ENCODE assay signal across 9 cellular contexts in genomic region chr3:46695177-46695961, GRCh38. TPM values are rescaled to one million over a fixed set of nuclear protein-coding genes. Genes with fewer than 3 reads are reported as not detected.
A peak's percentile ranks its signal among the peaks of the same experiment; 100 is the strongest.
DNase-seq lines count a peak whose midpoint lies in the region; ATAC-seq lines count a peak whose summit lies in the region.
"Had no signal": no experiment of that assay in that cellular context is flagged by ENCODE, and none has a peak within 500 bp of the region (broad histone marks: within the 10 kb centered on the region; RNA-seq: fewer than 3 reads in every experiment).

No MANE protein-coding gene starts in this region.

- DNase-seq in EL (peak; percentile 25), NAMALWA (ENCODE audit: low spot score) (peak; percentile 45), neuronal stem cell (ENCODE audit: low spot score) (no peak), DMS79 (lab: John Stamatoyannopoulos, UW) (no peak), NCI-H1436 (lab: John Stamatoyannopoulos, UW) (no peak), mesenteric fat pad (ENCODE audit: low spot score) (no peak)
- DNase-seq in activated CD8-positive, alpha-beta memory T cell treated with anti-CD3 and anti-CD28 coated beads, Interleukin-2, amount 10 ng/mL, durations not matched to agents 7 days and 5 days: peak; percentile 54

- H3K4me2 ChIP-seq in neuronal stem cell (ENCODE audit: insufficient read depth, low read length, poor library complexity, severe bottlenecking): no peak overlapping the region
- H3K4me2 ChIP-seq: KMS-11 had no signal

- peaks cover 0 to 50% (median 20%) of the 10 kb centered on the region in 3 experiments for H3K27me3 ChIP-seq in neuronal stem cell (ENCODE audit: control insufficient read depth in 3 of 3, insufficient read depth in 3 of 3, low read depth in 1 of 3, low read length in 3 of 3)

- H2AK5ac ChIP-seq in neuronal stem cell (ENCODE audit: low read depth, low read length): peak overlapping the region; percentile 98

- peaks cover 24% of the 10 kb centered on the region for H3K27me3 Mint-ChIP-seq in activated CD8-positive, alpha-beta memory T cell treated with anti-CD3 and anti-CD28 coated beads, Interleukin-2, amount 10 ng/mL, durations not matched to agents 7 days and 5 days

- no peak overlapping the region for H3K27ac ChIP-seq in neuronal stem cell (replicated peaks; ENCODE audit: low read length)
- H3K27ac ChIP-seq: KMS-11 had no signal

- no peak overlapping the region for H3K14ac ChIP-seq in neuronal stem cell (ENCODE audit: low read length)

- H3K36me3 Mint-ChIP-seq in activated CD8-positive, alpha-beta memory T cell treated with anti-CD3 and anti-CD28 coated beads, Interleukin-2, amount 10 ng/mL, durations not matched to agents 7 days and 5 days: no peaks in the 10 kb centered on the region

- peak overlapping the region; percentile 46 for H2BK15ac ChIP-seq in neuronal stem cell (ENCODE audit: low read length)

- H3K9me3 ChIP-seq in neuronal stem cell (replicated peaks in 1 of 2; ENCODE audit: control insufficient read depth in 2 of 2, insufficient read depth in 1 of 2, low read depth in 1 of 2, low read length in 2 of 2): no peaks in the 10 kb centered on the region

- H3K36me3 ChIP-seq in neuronal stem cell (replicated peaks in 1 of 2; ENCODE audit: control insufficient read depth in 2 of 2, insufficient read depth in 2 of 2, low read length in 2 of 2): no peaks in the 10 kb centered on the region

- no peak overlapping the region for H2BK5ac ChIP-seq in neuronal stem cell (ENCODE audit: low read length)

- H3K4me3 Mint-ChIP-seq in activated CD8-positive, alpha-beta memory T cell treated with anti-CD3 and anti-CD28 coated beads, Interleukin-2, amount 10 ng/mL, durations not matched to agents 7 days and 5 days: no peak overlapping the region

- peaks cover 19% of the 10 kb centered on the region for H3K4me1 Mint-ChIP-seq in activated CD8-positive, alpha-beta memory T cell treated with anti-CD3 and anti-CD28 coated beads, Interleukin-2, amount 10 ng/mL, durations not matched to agents 7 days and 5 days

- peak overlapping the region; percentile 22 for H3K9ac ChIP-seq in neuronal stem cell (ENCODE audit: low read depth, low read length, poor library complexity)
- H3K9ac ChIP-seq: KMS-11 had no signal

- peak overlapping the region; percentile 29 for H2BK120ac ChIP-seq in neuronal stem cell (ENCODE audit: low read depth, low read length)

- no CpG with 5 or more reads among the region's 11 CpGs for WGBS in neuronal stem cell (ENCODE audit: extremely low coverage in 2 of 2, insufficient read length in 2 of 2, insufficient replicate concordance in 1 of 2), 2 donors

- H3K27ac Mint-ChIP-seq in activated CD8-positive, alpha-beta memory T cell treated with anti-CD3 and anti-CD28 coated beads, Interleukin-2, amount 10 ng/mL, durations not matched to agents 7 days and 5 days: peak overlapping the region; percentile 14

- no peaks in the 10 kb centered on the region for H3K9me3 Mint-ChIP-seq in activated CD8-positive, alpha-beta memory T cell treated with anti-CD3 and anti-CD28 coated beads, Interleukin-2, amount 10 ng/mL, durations not matched to agents 7 days and 5 days (ENCODE audit: low read depth)

- CTCF ChIA-PET in activated CD8-positive, alpha-beta memory T cell treated with anti-CD3 and anti-CD28 coated beads, Interleukin-2, amount 10 ng/mL, durations not matched to agents 7 days and 5 days (lab: Charles Lee): interaction anchor here (0.9 to 2.4 kb wide), 6 partner anchors 10 to 214 kb away, joined by 3 to 11 read pairs (median 4); no protein-coding TSS in a partner anchor

- H3K23ac ChIP-seq in neuronal stem cell (ENCODE audit: low read depth, low read length, poor library complexity): no peak overlapping the region

- H3K4me1 ChIP-seq in neuronal stem cell (ENCODE audit: control insufficient read depth in 2 of 2, insufficient read depth in 1 of 2, low read depth in 1 of 2, low read length in 2 of 2): peaks cover 0 to 12% of the 10 kb centered on the region in 2 donors

- H4K91ac ChIP-seq in neuronal stem cell (ENCODE audit: low read depth, low read length, poor library complexity): no peak overlapping the region

- no peak overlapping the region for H2AFZ ChIP-seq in neuronal stem cell (ENCODE audit: low read length)

- H3K4ac ChIP-seq in neuronal stem cell (ENCODE audit: low read length): no peak overlapping the region

- no peak overlapping the region for H3K4me3 ChIP-seq in neuronal stem cell (ENCODE audit: low read length in 2 of 2)

- H4K8ac ChIP-seq in neuronal stem cell (ENCODE audit: low read depth, low read length): no peak overlapping the region

- ATAC-seq in activated CD8-positive, alpha-beta memory T cell treated with anti-CD3 and anti-CD28 coated beads, Interleukin-2, amount 10 ng/mL, durations not matched to agents 7 days and 5 days: no peak
- peak; percentile 41 for ATAC-seq in esophagus mucosa

- peak overlapping the region; percentile 35 for H3K18ac ChIP-seq in neuronal stem cell (ENCODE audit: low read length)

- H3K79me1 ChIP-seq in neuronal stem cell (ENCODE audit: low read depth, low read length): no peaks in the 10 kb centered on the region

- no peak overlapping the region for H2BK12ac ChIP-seq in neuronal stem cell (ENCODE audit: low read length)

RNA-seq across cellular contexts. Expression of gene ALS2CL, which starts 1.9 kb away (rescaled TPM):
- under 1 TPM; 0.09 to 0.58 TPM for total RNA-seq in activated CD8-positive, alpha-beta memory T cell treated with anti-CD3 and anti-CD28 coated beads, Interleukin-2, amount 10 ng/mL, durations not matched to agents 7 days and 5 days
- total RNA-seq in esophagus mucosa: 55.7 TPM
- polyA plus RNA-seq in neuronal stem cell (2013, experiment 1 of 2): 0.78 TPM
- 0.60 TPM for polyA plus RNA-seq in neuronal stem cell (2013, experiment 2 of 2)
- 8.4 TPM for total RNA-seq in mesenteric fat pad

RNA-seq across cellular contexts. Expression of gene TMIE, which starts 5.8 kb away (rescaled TPM):
- total RNA-seq in activated CD8-positive, alpha-beta memory T cell treated with anti-CD3 and anti-CD28 coated beads, Interleukin-2, amount 10 ng/mL, durations not matched to agents 7 days and 5 days: not detected
- total RNA-seq in esophagus mucosa (1.6 TPM), mesenteric fat pad (0.19 TPM)
- 0.26 TPM for polyA plus RNA-seq in neuronal stem cell (2013, experiment 1 of 2)
- polyA plus RNA-seq in neuronal stem cell (2013, experiment 2 of 2): 0.30 TPM

RNA-seq across cellular contexts. Expression of gene PRSS50, which starts 22.3 kb away (rescaled TPM):
- not detected for total RNA-seq in activated CD8-positive, alpha-beta memory T cell treated with anti-CD3 and anti-CD28 coated beads, Interleukin-2, amount 10 ng/mL, durations not matched to agents 7 days and 5 days
- not detected for total RNA-seq in esophagus mucosa
- polyA plus RNA-seq in neuronal stem cell (2013, experiment 1 of 2): 0.64 TPM
- 0.57 TPM for polyA plus RNA-seq in neuronal stem cell (2013, experiment 2 of 2)
- total RNA-seq in mesenteric fat pad: not detected

Comparison
In these comparisons a context has a peak if more than half of its experiments do, and no peak if none do; other contexts are left out.
1. DNase-seq: peak in EL (single experiment), NAMALWA (single experiment) and activated CD8-positive, alpha-beta memory T cell treated with anti-CD3 and anti-CD28 coated beads, Interleukin-2, amount 10 ng/mL, durations not matched to agents 7 days and 5 days (single experiment); none in neuronal stem cell (single experiment), DMS79 (single experiment), NCI-H1436 (single experiment) and mesenteric fat pad (single experiment).